In the genomic region with DNA sequence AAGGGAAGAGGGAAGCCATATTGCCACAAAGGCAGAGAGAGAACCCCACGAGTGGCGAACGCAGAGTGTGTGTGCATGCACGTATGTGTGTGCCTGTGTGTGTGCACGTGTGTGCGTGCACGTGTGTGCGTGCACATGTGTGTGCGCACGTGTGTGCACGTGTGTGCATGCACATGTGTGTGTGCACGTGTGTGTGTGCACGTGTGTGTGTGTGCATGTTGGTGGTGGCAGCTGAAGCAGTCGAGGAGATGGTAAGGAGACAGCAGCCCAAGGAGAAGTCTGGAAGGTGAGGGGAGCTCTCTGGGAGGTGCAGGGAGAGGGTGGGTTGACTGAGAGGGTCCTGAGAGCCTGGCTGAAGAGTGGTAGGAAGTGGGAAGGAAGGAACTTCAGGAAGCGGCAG, we compare ENCODE assay signal across 27 cellular contexts.
"Had no signal": no experiment of that assay in that cellular context is flagged by ENCODE, and none has a peak within 500 bp of the region (broad histone marks: within the 10 kb centered on the region; RNA-seq: fewer than 3 reads in every experiment).

No MANE protein-coding gene starts in this region.

- H3K27ac ChIP-seq: lower lobe of right lung, neutrophil, parathyroid adenoma, prostate gland, sigmoid colon, spleen, suprapubic skin, thoracic aorta, tibial artery, upper lobe of left lung, vagina had no signal

- ATAC-seq: left cardiac atrium; left lobe of liver; left ventricle myocardium superior; lower lobe of right lung; naive thymus-derived CD8-positive, alpha-beta T cell; right cardiac atrium; stimulated activated effector memory CD8-positive, alpha-beta T cell treated with anti-CD3 and anti-CD28 coated beads, Interleukin-12 subunit alpha, Interleukin-12 subunit beta, amount 100 ng/mL, for 72 hours had no signal

- H3K27me3 ChIP-seq: sigmoid colon, upper lobe of left lung, vagina had no signal

- H3K9me3 ChIP-seq: lower lobe of right lung, neutrophil, prostate gland, sigmoid colon, suprapubic skin, thoracic aorta, vagina had no signal

- DNase-seq: hippocampal formation; kidney glomerular epithelial cell; left cardiac atrium; left ventricle myocardium superior; lower lobe of right lung; mammary epithelial cell; mesenchymal stem cell; naive thymus-derived CD8-positive, alpha-beta T cell; occipital lobe; retina; right cardiac atrium; sigmoid colon; small intestine; spleen; stimulated activated CD4-positive, alpha-beta T cell treated with anti-CD3 and anti-CD28 coated beads, Interleukin-4, amount 100 ng/mL, for 24 hours; stimulated activated naive CD4-positive, alpha-beta T cell; tibial artery; upper lobe of left lung had no signal

- FAIRE-seq: keratinocyte, small intestine had no signal

- H3K4me3 ChIP-seq: lower lobe of right lung, prostate gland, sigmoid colon, spleen, suprapubic skin, thoracic aorta, tibial artery, upper lobe of left lung, vagina had no signal

- H3K36me3 ChIP-seq: lower lobe of right lung, neutrophil, prostate gland, sigmoid colon, spleen, suprapubic skin, thoracic aorta, tibial artery, upper lobe of left lung, vagina had no signal

- H3K4me1 ChIP-seq: lower lobe of right lung, parathyroid adenoma, prostate gland, sigmoid colon, spleen, suprapubic skin, tibial artery, upper lobe of left lung, vagina had no signal
